In genomic region chr2:133541376-133541775, GRCh38 we compare ENCODE assay signal across 10 cellular contexts. TPM values are rescaled to one million over a fixed set of nuclear protein-coding genes. Genes with fewer than 3 reads are reported as not detected.
"Had no signal": no experiment of that assay in that cellular context is flagged by ENCODE, and none has a peak within 500 bp of the region (broad histone marks: within the 10 kb centered on the region; RNA-seq: fewer than 3 reads in every experiment).

No MANE protein-coding gene starts in this region.

- H3K27ac Mint-ChIP-seq: IgD-negative memory B cell had no signal

- H3K4me2 ChIP-seq: KMS-11 had no signal

- H3K9ac ChIP-seq: KMS-11 had no signal

- H3K36me3 Mint-ChIP-seq: IgD-negative memory B cell had no signal

- DNase-seq: Karpas-422, Kasumi-1, KBM-7, KG1 had no signal

- H3K4me3 ChIP-seq: K562 had no signal

- ATAC-seq: HepG2, K562 had no signal

- H3K4me3 Mint-ChIP-seq: IgD-negative memory B cell had no signal

- H3K27ac ChIP-seq: HL-60, KMS-11 had no signal

RNA-seq across cellular contexts. Expression of gene NCKAP5, which starts 26.9 kb away (rescaled TPM):
- total RNA-seq: HepG2, HT-29, K562 had no signal
- polyA plus RNA-seq: IgD-negative memory B cell, K562 had no signal
